Comparison of ENCODE assay signal across 11 cellular contexts in genomic region chr2:224984641-224985040, GRCh38. TPM values are rescaled to one million over a fixed set of nuclear protein-coding genes. Genes with fewer than 3 reads are reported as not detected.
DNase-seq lines count a peak whose midpoint lies in the region; TF ChIP-seq lines count a peak whose summit lies in the region.
"Had no signal": no experiment of that assay in that cellular context is flagged by ENCODE, and none has a peak within 500 bp of the region (broad histone marks: within the 10 kb centered on the region; RNA-seq: fewer than 3 reads in every experiment).

No MANE protein-coding gene starts in this region.

- H3K9ac ChIP-seq in fibroblast of lung (ENCODE audit: insufficient read depth, low read length) = no peak overlapping the region

- TF ChIP-seq EP300 in stomach (IDR thresholded peaks at IDR 0.05) = no peak

- H3K4me1 ChIP-seq in fibroblast of lung (ENCODE audit: control insufficient read depth, extremely low read depth, insufficient read depth, low read length) = peaks cover 3% of the 10 kb centered on the region
- H3K4me1 ChIP-seq in stomach = peaks cover 0 to 27% (median 13%) of the 10 kb centered on the region in 4 donors

- WGBS in stomach, 5 donors = 78 to 90% (median 81%) methylated on average over 5 of the region's 5 CpGs

- H3K27me3 Mint-ChIP-seq in activated CD4-positive, alpha-beta T cell treated with anti-CD3 and anti-CD28 coated beads, Interleukin-2, amount 10 ng/mL, durations not matched to agents 24 days and 14 days = no peaks in the 10 kb centered on the region

- H3K4me1 Mint-ChIP-seq in activated CD4-positive, alpha-beta T cell treated with anti-CD3 and anti-CD28 coated beads, Interleukin-2, amount 10 ng/mL, durations not matched to agents 24 days and 14 days = peaks cover 74% of the 10 kb centered on the region

- peak overlapping the region; percentile 85 for H3K27ac Mint-ChIP-seq in activated CD4-positive, alpha-beta T cell treated with anti-CD3 and anti-CD28 coated beads, Interleukin-2, amount 10 ng/mL, durations not matched to agents 24 days and 14 days

- no peak for TF ChIP-seq POLR2A in stomach (IDR thresholded peaks at IDR 0.05)

- H3K9me3 ChIP-seq in fibroblast of lung (ENCODE audit: control insufficient read depth, insufficient read depth, low read depth, low read length) = no peaks in the 10 kb centered on the region
- H3K9me3 ChIP-seq in stomach = no peaks in the 10 kb centered on the region

- no peak for TF ChIP-seq CTCF in fibroblast of lung (conservative IDR thresholded peaks at IDR 0.05 in 1 of 2, IDR thresholded peaks at IDR 0.05 in 1 of 2; ENCODE audit: low read depth in 1 of 2, low read length in 2 of 2)
- no peak for TF ChIP-seq CTCF in stomach (IDR thresholded peaks at IDR 0.05)

- peaks cover 12% of the 10 kb centered on the region for H3K79me2 ChIP-seq in fibroblast of lung (ENCODE audit: control insufficient read depth, insufficient read depth, low read length)

- H3K27me3 ChIP-seq in fibroblast of lung (ENCODE audit: control insufficient read depth, insufficient read depth, low read length) (no peaks in the 10 kb centered on the region), stomach (no peaks in the 10 kb centered on the region)

- H4K20me1 ChIP-seq in fibroblast of lung (ENCODE audit: control insufficient read depth, extremely low read depth, insufficient read depth, low read length) = no peaks in the 10 kb centered on the region

- no peaks in the 10 kb centered on the region for H3K9me3 Mint-ChIP-seq in activated CD4-positive, alpha-beta T cell treated with anti-CD3 and anti-CD28 coated beads, Interleukin-2, amount 10 ng/mL, durations not matched to agents 24 days and 14 days

- peak; percentile 75 for DNase-seq in activated CD4-positive, alpha-beta T cell treated with anti-CD3 and anti-CD28 coated beads, Interleukin-2, amount 10 ng/mL, durations not matched to agents 24 days and 14 days
- DNase-seq in activated CD4-positive, alpha-beta T cell treated with anti-CD3 and anti-CD28 coated beads, Interleukin-2, amount 50 U/mL, for 1 hour = no peak
- DNase-seq in RPMI7951 (ENCODE audit: low read depth) (peak; percentile 67), fibroblast of lung (ENCODE audit: low read depth in 2 of 2) (no peak), stomach (no peak), Ammon's horn (ENCODE audit: low spot score) (no peak), superior temporal gyrus (ENCODE audit: extremely low spot score) (no peak), nucleus accumbens (lab: John Stamatoyannopoulos, UW) (no peak)
- DNase-seq: NCI-H510A, T1000 had no signal

- peak overlapping the region; percentile 77 for H3K27ac ChIP-seq in fibroblast of lung (ENCODE audit: insufficient read depth, low read length)
- peak overlapping the region in 3 of 5 donors; percentile 47 to 67 (median 63) for H3K27ac ChIP-seq in stomach
- H3K27ac ChIP-seq: epithelial cell of prostate had no signal

- intact Hi-C loops in activated CD4-positive, alpha-beta T cell treated with anti-CD3 and anti-CD28 coated beads, Interleukin-2, amount 10 ng/mL, durations not matched to agents 24 days and 14 days (cut with micrococcal nuclease) = loop anchor here (2.0 kb wide), 1 partner anchor 60 kb away; no protein-coding TSS in a partner anchor
- intact Hi-C loops in stomach (cut with DNase I; ENCODE audit: low total_unique reads) = loop anchor here (10.0 kb wide), 1 partner anchor 70 kb away; no protein-coding TSS in a partner anchor

- peaks cover 40% of the 10 kb centered on the region for H3K36me3 Mint-ChIP-seq in activated CD4-positive, alpha-beta T cell treated with anti-CD3 and anti-CD28 coated beads, Interleukin-2, amount 10 ng/mL, durations not matched to agents 24 days and 14 days (ENCODE audit: low read depth)

- no peaks in the 10 kb centered on the region for H3K36me3 ChIP-seq in fibroblast of lung (ENCODE audit: control insufficient read depth, insufficient read depth, low read length)
- H3K36me3 ChIP-seq in stomach = no peaks in the 10 kb centered on the region

- H3K4me3 Mint-ChIP-seq in activated CD4-positive, alpha-beta T cell treated with anti-CD3 and anti-CD28 coated beads, Interleukin-2, amount 10 ng/mL, durations not matched to agents 24 days and 14 days = peak overlapping the region; percentile 67

- peak overlapping the region; percentile 12 for H2AFZ ChIP-seq in fibroblast of lung (ENCODE audit: low read length)

- H3K4me3 ChIP-seq in fibroblast of lung (replicated peaks in 1 of 4; ENCODE audit: control extremely low read depth in 1 of 4, insufficient read depth in 1 of 4, low read depth in 3 of 4, low read length in 4 of 4) (peak overlapping the region in 1 of 4 experiments; percentile 66), stomach (no peak overlapping the region)

- peak overlapping the region; percentile 74 for H3K4me2 ChIP-seq in fibroblast of lung (ENCODE audit: extremely low read depth, insufficient read depth, low read length)

RNA-seq across cellular contexts. Expression of gene DOCK10, which starts 57.6 kb away (rescaled TPM):
- 137 and 138 TPM in 2 replicates for total RNA-seq in activated CD4-positive, alpha-beta T cell treated with anti-CD3 and anti-CD28 coated beads, Interleukin-2, amount 10 ng/mL, durations not matched to agents 24 days and 14 days
- total RNA-seq in RPMI7951 (2014; rRNA removed; shearing (Covaris generic)) = 42.8 and 45.6 TPM in 2 replicates
- total RNA-seq in fibroblast of lung (11.8 and 26.3 TPM in 2 replicates), stomach (10 to 100 TPM in 3 of 5 donors, 1 to 10 TPM in 1, under 1 TPM in 1; 0.89 to 33.8 (median 19.7) TPM)
- polyA plus RNA-seq in fibroblast of lung (20.8 and 36.3 TPM in 2 replicates), stomach (1 to 10 TPM; 1.6 to 2.0 (median 1.7) TPM)
- polyA plus RNA-seq in fibroblast of lung (2012) = 14.1 and 19.7 TPM in 2 replicates
- polyA minus RNA-seq in fibroblast of lung (ENCODE audit: low replicate concordance) = 28.5 and 30.9 TPM in 2 replicates

Comparison
In these comparisons a context has a peak if more than half of its experiments do, and no peak if none do; other contexts are left out.
1. DNase-seq: peak in activated CD4-positive, alpha-beta T cell treated with anti-CD3 and anti-CD28 coated beads, Interleukin-2, amount 10 ng/mL, durations not matched to agents 24 days and 14 days (single experiment) and RPMI7951 (single experiment); none in activated CD4-positive, alpha-beta T cell treated with anti-CD3 and anti-CD28 coated beads, Interleukin-2, amount 50 U/mL, for 1 hour (single experiment), fibroblast of lung (0 of 2), stomach (single experiment), Ammon's horn (single experiment), superior temporal gyrus (single experiment) and nucleus accumbens (0 of 56).